Comparison of ENCODE assay signal across 8 cellular contexts in genomic region chr16:16861546-16861945, GRCh38.
DNase-seq lines count a peak whose midpoint lies in the region; ATAC-seq lines count a peak whose summit lies in the region.

No MANE protein-coding gene starts in this region.

- no peak overlapping the region for H4K91ac ChIP-seq in mesenchymal stem cell (ENCODE audit: low read length)

- H2BK15ac ChIP-seq in mesenchymal stem cell (ENCODE audit: low read depth, poor library complexity, severe bottlenecking): no peak overlapping the region

- H2BK120ac ChIP-seq in mesenchymal stem cell (ENCODE audit: low read depth, low read length): no peak overlapping the region

- H3K9ac ChIP-seq in mesenchymal stem cell (ENCODE audit: low read length): no peak overlapping the region

- H3K18ac ChIP-seq in mesenchymal stem cell (ENCODE audit: low read depth in 1 of 2, low read length in 2 of 2): no peak overlapping the region

- no peak overlapping the region for H3K4ac ChIP-seq in mesenchymal stem cell (ENCODE audit: low read depth in 1 of 2, low read length in 2 of 2)

- no peak overlapping the region for H2BK12ac ChIP-seq in mesenchymal stem cell (ENCODE audit: low read length in 2 of 2)

- H2AFZ ChIP-seq in mesenchymal stem cell (ENCODE audit: low read depth, low read length): no peak overlapping the region

- no peaks in the 10 kb centered on the region for H3K4me1 ChIP-seq in mesenchymal stem cell (ENCODE audit: control insufficient read depth, insufficient read depth, low read depth, low read length)

- no peak for ATAC-seq in HG02884 (IDR thresholded peaks at IDR 0.05; ENCODE audit: unreplicated experiment)

- no peaks in the 10 kb centered on the region for H3K79me1 ChIP-seq in mesenchymal stem cell (replicated peaks; ENCODE audit: low read length, poor library complexity, severe bottlenecking)

- H3K23ac ChIP-seq in mesenchymal stem cell (ENCODE audit: low read length in 2 of 2): no peak overlapping the region

- H3K4me2 ChIP-seq in mesenchymal stem cell (ENCODE audit: low read length, poor library complexity, severe bottlenecking): no peak overlapping the region

- no peak overlapping the region for H3K4me3 ChIP-seq in mesenchymal stem cell (ENCODE audit: insufficient read depth in 1 of 2, low read depth in 1 of 2, low read length in 2 of 2)

- 26% methylated on average over 7 of the region's 7 CpGs for WGBS in mesenchymal stem cell

- H3K27ac ChIP-seq in mesenchymal stem cell (ENCODE audit: low read length, poor library complexity, severe bottlenecking): no peak overlapping the region

- H4K8ac ChIP-seq in mesenchymal stem cell (ENCODE audit: low read length): no peak overlapping the region

- H2BK5ac ChIP-seq in mesenchymal stem cell (ENCODE audit: low read depth, low read length, poor library complexity, severe bottlenecking): no peak overlapping the region

- H3K14ac ChIP-seq in mesenchymal stem cell (ENCODE audit: low read length in 2 of 2): no peak overlapping the region

- peak; percentile 24 for DNase-seq in NK-92 treated with Interleukin-12 subunit alpha and Interleukin-12 subunit beta, amount 100 ng/mL, for 24 hours (lab: John Stamatoyannopoulos, UW)
- DNase-seq in NK-92 (lab: John Stamatoyannopoulos, UW; ENCODE audit: unreplicated experiment) (no peak), NCI-H2171 (lab: John Stamatoyannopoulos, UW) (peak; percentile 66), dedifferentiated amniotic fluid mesenchymal stem cell (ENCODE audit: extremely low spot score) (peak; percentile 64), mesenchymal stem cell (peak; percentile 0)
- DNase-seq in activated CD4-positive, alpha-beta T cell treated with anti-CD3 and anti-CD28 coated beads for 48 hours: peak; percentile 60
- DNase-seq in stimulated activated CD8-positive, alpha-beta memory T cell treated with anti-CD3 and anti-CD28 coated beads, Interleukin-7, amount 100 ng/mL, for 24 hours (ENCODE audit: low read depth): peak; percentile 9

- no peaks in the 10 kb centered on the region for H3K36me3 ChIP-seq in mesenchymal stem cell (ENCODE audit: control insufficient read depth in 1 of 2, insufficient read depth in 2 of 2, low read depth in 1 of 2, low read length in 2 of 2)

- no peaks in the 10 kb centered on the region for H3K9me3 ChIP-seq in mesenchymal stem cell (ENCODE audit: control insufficient read depth, low read length)

- no peak overlapping the region for H2AK5ac ChIP-seq in mesenchymal stem cell (ENCODE audit: low read length, severe bottlenecking)

- peaks cover 0 to 31% of the 10 kb centered on the region in 2 experiments for H3K27me3 ChIP-seq in mesenchymal stem cell (ENCODE audit: control insufficient read depth in 1 of 2, insufficient read depth in 1 of 2, low read length in 2 of 2)
